ENCODE assay signal across 1 cellular context in genomic region chr2:33230133-33230618, GRCh38.
TF ChIP-seq lines count a peak whose summit lies in the region.

No MANE protein-coding gene starts in this region.

TF ChIP-seq in SK-N-SH treated with all-trans-retinoic acid at 6 μM for 48 hours, 23 proteins besides CTCF, POLR2A, EP300 and RAD21 (continued from another document):
- TF ChIP-seq TSHZ2 (CRISPR knock-in tag; IDR thresholded peaks at IDR 0.05) (no peak), TCF4 (CRISPR knock-in tag; IDR thresholded peaks at IDR 0.05; ENCODE audit: borderline replicate concordance) (no peak), ZFP30 (CRISPR knock-in tag; IDR thresholded peaks at IDR 0.05) (no peak), SNAI2 (CRISPR knock-in tag; IDR thresholded peaks at IDR 0.05) (no peak), ISL1 (CRISPR knock-in tag; IDR thresholded peaks at IDR 0.05) (no peak), PPARA (CRISPR knock-in tag; IDR thresholded peaks at IDR 0.05; ENCODE audit: borderline replicate concordance) (no peak), ZNF8 (CRISPR knock-in tag; IDR thresholded peaks at IDR 0.05) (no peak), ZNF565 (CRISPR knock-in tag; conservative IDR thresholded peaks at IDR 0.05; ENCODE audit: low read depth) (no peak)
